ENCODE assay signal across 29 cellular contexts in genomic region chr3:148742127-148742526, GRCh38. TPM values are rescaled to one million over a fixed set of nuclear protein-coding genes. Genes with fewer than 3 reads are reported as not detected.
"Had no signal": no experiment of that assay in that cellular context is flagged by ENCODE, and none has a peak within 500 bp of the region (broad histone marks: within the 10 kb centered on the region; RNA-seq: fewer than 3 reads in every experiment).

No MANE protein-coding gene starts in this region.

- ATAC-seq: left colon; left lung; lower lobe of right lung; natural killer cell; right cardiac atrium; sciatic nerve; stimulated activated naive B cell treated with anti-CD40 and anti-IgM and Interleukin-4, amounts not matched to agents 10 μg/mL and 1 μg/mL and 100 μg/mL, for 72 hours; stimulated activated naive CD8-positive, alpha-beta T cell treated with anti-CD3 and anti-CD28 coated beads, Interleukin-15, Interleukin-2, amounts not matched to agents 100 U/mL and 50 U/mL, for 24 hours had no signal

- H3K27me3 ChIP-seq: left lung, ovary, stomach, testis, thyroid gland, transverse colon, upper lobe of left lung, vagina had no signal

- H3K4me1 ChIP-seq: left lung, lower lobe of right lung, prostate gland, stomach, testis, thyroid gland, transverse colon, upper lobe of left lung, vagina had no signal

- H3K36me3 ChIP-seq: left lung, lower lobe of right lung, ovary, prostate gland, stomach, thyroid gland, transverse colon, upper lobe of left lung, vagina had no signal

- DNase-seq: hippocampal formation; kidney; left colon; left lung; lower lobe of right lung; mammary epithelial cell; mesendoderm; naive B cell; natural killer cell; nephron progenitor cell; ovary; posterior cingulate gyrus; retina; right cardiac atrium; stimulated activated CD4-positive, alpha-beta T cell treated with anti-CD3 and anti-CD28 coated beads, Interleukin-12 subunit alpha, Interleukin-12 subunit beta, amount 100 ng/mL, for 4 hours; stimulated activated CD4-positive, alpha-beta T cell treated with anti-CD3 and anti-CD28 coated beads, Interleukin-15, amount 100 ng/mL, for 24 hours; stimulated activated CD4-positive, alpha-beta T cell treated with anti-CD3 and anti-CD28 coated beads, Interleukin-2, amount 100 ng/mL, for 24 hours; stimulated activated CD4-positive, alpha-beta T cell treated with anti-CD3 and anti-CD28 coated beads, Interleukin-4, amount 100 ng/mL, for 1 hour; stimulated activated naive B cell treated with anti-CD40 and anti-IgM and Interleukin-4, amounts not matched to agents 10 μg/mL and 1 μg/mL and 100 μg/mL, for 72 hours; stimulated activated naive CD8-positive, alpha-beta T cell treated with anti-CD3 and anti-CD28 coated beads, Interleukin-15, Interleukin-2, amounts not matched to agents 100 U/mL and 50 U/mL, for 24 hours; stomach; testis; thyroid gland; transverse colon; upper lobe of left lung had no signal

- H3K27ac ChIP-seq: left lung, lower lobe of right lung, ovary, prostate gland, skin epidermis, stomach, testis, thyroid gland, transverse colon, upper lobe of left lung, vagina had no signal

- H3K9me3 ChIP-seq: left lung, lower lobe of right lung, ovary, prostate gland, stomach, testis, thyroid gland, transverse colon, upper lobe of left lung, vagina had no signal

- H3K4me3 ChIP-seq: left lung, lower lobe of right lung, ovary, prostate gland, skin epidermis, stomach, testis, thyroid gland, transverse colon, upper lobe of left lung, vagina had no signal

RNA-seq across cellular contexts. Expression of gene AGTR1, which starts 44.4 kb away (rescaled TPM):
- total RNA-seq: natural killer cell had no signal
- polyA plus RNA-seq: mammary epithelial cell had no signal
